11 cellular contexts compared by ENCODE assay signal in the genomic region with DNA sequence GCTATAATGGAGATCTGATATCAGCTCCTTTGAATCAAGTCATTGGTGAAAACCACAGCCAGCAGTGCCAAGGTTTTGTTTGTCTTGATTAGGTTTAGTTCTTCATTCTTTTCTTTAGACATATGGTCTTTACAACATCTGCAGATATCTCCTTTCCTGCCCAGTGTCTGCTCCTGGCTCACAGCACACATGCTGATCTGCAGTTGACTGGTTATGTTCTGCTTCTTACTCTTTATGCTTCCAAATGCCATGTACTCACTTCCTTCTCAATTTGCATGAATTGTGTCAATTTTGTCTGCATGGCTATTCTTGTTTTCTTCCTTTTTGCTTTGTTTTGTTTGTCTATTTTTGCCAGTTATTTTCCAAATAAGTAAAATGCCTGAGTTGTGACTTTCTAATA.
A peak's percentile ranks its signal among the peaks of the same experiment; 100 is the strongest.
DNase-seq lines count a peak whose midpoint lies in the region; ATAC-seq and TF ChIP-seq lines count a peak whose summit lies in the region.
"Had no signal": no experiment of that assay in that cellular context is flagged by ENCODE, and none has a peak within 500 bp of the region (broad histone marks: within the 10 kb centered on the region; RNA-seq: fewer than 3 reads in every experiment).

No MANE protein-coding gene starts in this region.

- peak overlapping the region; percentile 89 for H3K4me3 Mint-ChIP-seq in memory B cell
- H3K4me3 Mint-ChIP-seq: brain had no signal

- H3K4me2 ChIP-seq in DND-41 (ENCODE audit: insufficient read depth, low read length) (peak overlapping the region; percentile 9; the same call in 1 of the 2 replicates), SU-DHL-6 (ENCODE audit: low read depth, low read length, poor library complexity, severe bottlenecking) (peak overlapping the region; percentile 90)

- H3K4me1 Mint-ChIP-seq in memory B cell: peaks cover 72% of the 10 kb centered on the region

- H3K79me2 ChIP-seq in DND-41 (ENCODE audit: insufficient read depth, low read length) (peaks cover 94% of the 10 kb centered on the region), SU-DHL-6 (ENCODE audit: insufficient read depth, low read length) (peaks cover 82% of the 10 kb centered on the region)

- no peaks in the 10 kb centered on the region for H3K9me2 ChIP-seq in SU-DHL-6 (replicated peaks; ENCODE audit: insufficient read depth, low read length)

- H3K4me1 ChIP-seq in DND-41 (ENCODE audit: insufficient read depth, low read length): peaks cover 71% of the 10 kb centered on the region

- H3K9ac ChIP-seq in DND-41 (ENCODE audit: low read depth, low read length): no peak overlapping the region
- no peak overlapping the region for H3K9ac ChIP-seq in SU-DHL-6 (ENCODE audit: low read length)

- H3K9me3 ChIP-seq in DND-41 (ENCODE audit: insufficient read depth, low read length, severe bottlenecking) (no peaks in the 10 kb centered on the region), SU-DHL-6 (ENCODE audit: insufficient read depth, low read length) (no peaks in the 10 kb centered on the region)

- TF ChIP-seq CTCF in DND-41 (IDR thresholded peaks at IDR 0.05; ENCODE audit: borderline replicate concordance, extremely low read depth, low read length, poor library complexity, severe bottlenecking): no peak
- TF ChIP-seq CTCF in SU-DHL-6 (IDR thresholded peaks at IDR 0.05; ENCODE audit: insufficient read depth, low read length, poor library complexity, severe bottlenecking): no peak

- no peaks in the 10 kb centered on the region for H4K20me1 ChIP-seq in DND-41 (ENCODE audit: insufficient read depth, low read length)
- H4K20me1 ChIP-seq in SU-DHL-6 (ENCODE audit: low read depth, low read length): no peaks in the 10 kb centered on the region

- H3K36me3 Mint-ChIP-seq in memory B cell: peaks cover 22% of the 10 kb centered on the region
- H3K36me3 Mint-ChIP-seq: brain had no signal

- no peaks in the 10 kb centered on the region for H3K27me3 ChIP-seq in DND-41 (ENCODE audit: insufficient read depth, low read length, poor library complexity)
- H3K27me3 ChIP-seq in SU-DHL-6 (ENCODE audit: low read length): no peaks in the 10 kb centered on the region

- H3K27ac ChIP-seq in DND-41 (ENCODE audit: low read length) (peak overlapping the region; percentile 24; the same call in 1 of the 2 replicates), SU-DHL-6 (ENCODE audit: low read depth, low read length) (peak overlapping the region; percentile 29)
- H3K27ac ChIP-seq: VCaP had no signal

- no peaks in the 10 kb centered on the region for H3K9me3 Mint-ChIP-seq in memory B cell

- DNase-seq in DND-41 (no peak), memory B cell (ENCODE audit: low spot score in 2 of 2) (peak in 1 of 2 donors; percentile 12), cerebellar cortex (ENCODE audit: low spot score) (no peak), GM19238 (ENCODE audit: insufficient read length, low spot score) (no peak)
- DNase-seq: NCI-H2227 treated with DMSO at 0.1 percent for 48 hours had no signal

- H3K27ac Mint-ChIP-seq in memory B cell: peak overlapping the region; percentile 87

- peaks cover 13% of the 10 kb centered on the region; the same call in 1 of the 2 replicates for H3F3A ChIP-seq in SU-DHL-6 (ENCODE audit: insufficient read depth)

- no peak overlapping the region for H2AFZ ChIP-seq in DND-41 (ENCODE audit: low read depth, low read length)
- H2AFZ ChIP-seq in SU-DHL-6 (ENCODE audit: low read depth, low read length, severe bottlenecking): no peak overlapping the region

- no peak for ATAC-seq in DND-41 (ENCODE audit: insufficient read depth, low read depth)
- ATAC-seq in GM21825 (IDR thresholded peaks at IDR 0.05; ENCODE audit: unreplicated experiment): peak; percentile 30
- ATAC-seq in memory B cell (ENCODE audit: low read depth): peak; percentile 73
- no peak for ATAC-seq in HG03571 (IDR thresholded peaks at IDR 0.05; ENCODE audit: unreplicated experiment)
- no peak for ATAC-seq in GM19023 (IDR thresholded peaks at IDR 0.05; ENCODE audit: unreplicated experiment)

- peaks cover 21% of the 10 kb centered on the region for H3K36me3 ChIP-seq in DND-41 (ENCODE audit: insufficient read depth, low read length)
- H3K36me3 ChIP-seq in SU-DHL-6 (ENCODE audit: low read length): no peaks in the 10 kb centered on the region

- H3K27me3 Mint-ChIP-seq in memory B cell: no peaks in the 10 kb centered on the region

- H3K4me3 ChIP-seq in DND-41 (ENCODE audit: low read depth in 1 of 2, low read length in 2 of 2) (no peak overlapping the region), SU-DHL-6 (ENCODE audit: insufficient read depth, low read length, poor library complexity, severe bottlenecking) (no peak overlapping the region)

Comparison
In these comparisons a context has a peak if more than half of its experiments do, and no peak if none do; other contexts are left out.
1. ATAC-seq: peak in GM21825 (single experiment) and memory B cell (single experiment); none in DND-41 (single experiment), HG03571 (single experiment) and GM19023 (single experiment).